Comparison of ENCODE assay signal across 17 cellular contexts in the genomic region with DNA sequence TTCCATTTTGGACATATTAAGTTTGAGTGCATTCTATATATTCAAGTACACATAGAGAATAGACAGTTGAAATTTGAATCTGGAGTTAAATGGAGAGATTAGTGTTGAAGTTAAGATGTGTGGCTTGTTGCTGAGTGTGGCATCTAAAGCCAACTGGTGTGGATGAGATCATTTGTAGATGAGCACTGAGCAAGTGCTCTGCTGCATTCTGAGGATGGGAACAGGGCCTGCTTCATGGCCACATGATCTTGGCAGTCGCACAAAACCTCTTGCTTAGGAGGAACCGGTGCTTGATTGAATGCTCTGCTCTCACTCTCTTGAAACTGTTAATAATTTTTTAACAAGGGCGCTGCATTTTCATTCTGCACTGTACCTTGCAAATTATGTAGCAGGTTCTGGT.
DNase-seq lines count a peak whose midpoint lies in the region; ATAC-seq, FAIRE-seq and TF ChIP-seq lines count a peak whose summit lies in the region.
"Had no signal": no experiment of that assay in that cellular context is flagged by ENCODE, and none has a peak within 500 bp of the region (broad histone marks: within the 10 kb centered on the region; RNA-seq: fewer than 3 reads in every experiment).

No MANE protein-coding gene starts in this region.

- H3K9me3 ChIP-seq in right cardiac atrium (ENCODE audit: control insufficient read depth, low read length) (no peaks in the 10 kb centered on the region), uterus (no peaks in the 10 kb centered on the region), kidney (ENCODE audit: control insufficient read depth in 1 of 2, low read length in 2 of 2) (no peaks in the 10 kb centered on the region)

- H3K4me3 ChIP-seq in right cardiac atrium (ENCODE audit: low read length) (no peak overlapping the region), uterus (no peak overlapping the region), kidney (ENCODE audit: low read length in 2 of 2) (no peak overlapping the region)
- H3K4me3 ChIP-seq: K562, PC-9 had no signal

- TF ChIP-seq CTCF in uterus (IDR thresholded peaks at IDR 0.05) (no peak), kidney (IDR thresholded peaks at IDR 0.05; ENCODE audit: borderline replicate concordance, extremely low read depth, insufficient read depth) (no peak)

- H3K36me3 ChIP-seq in uterus (no peaks in the 10 kb centered on the region), kidney (ENCODE audit: control insufficient read depth in 1 of 2, insufficient read depth in 2 of 2, low read length in 2 of 2) (no peaks in the 10 kb centered on the region)

- H3K9ac ChIP-seq in kidney (ENCODE audit: low read length in 2 of 2): no peak overlapping the region

- H3K4me1 ChIP-seq in right cardiac atrium (ENCODE audit: control insufficient read depth, insufficient read depth, low read length) (no peaks in the 10 kb centered on the region), uterus (no peaks in the 10 kb centered on the region), kidney (ENCODE audit: control insufficient read depth in 1 of 2, insufficient read depth in 1 of 2, low read depth in 1 of 2, low read length in 2 of 2) (no peaks in the 10 kb centered on the region)

- DNase-seq in left ventricle myocardium superior (no peak), right cardiac atrium (no peak), fibroblast of peridontal ligament (ENCODE audit: extremely low read depth) (peak; percentile 40), myocyte (ENCODE audit: low read depth) (peak; percentile 95), uterus (peak; percentile 31 to 36), kidney (no peak), mucosa of gallbladder (ENCODE audit: low spot score) (no peak), NCI-H524 treated with DMSO at 0.1 percent for 48 hours (lab: John Stamatoyannopoulos, UW) (no peak)
- DNase-seq: 8988T, DMS 273 treated with DMSO at 0.1 percent for 48 hours, HFFc6, NCI-H1092, NCI-H446, NCI-H774, PC-9 had no signal

- no peak for FAIRE-seq in kidney (lab: Jason Lieb, UNC)
- FAIRE-seq: H1, K562 had no signal

- intact Hi-C loops in left ventricle myocardium superior (cut with micrococcal nuclease) (no loop called here), right cardiac atrium (cut with DNase I) (no loop called here), uterus (cut with DNase I; ENCODE audit: low total_unique reads) (no loop called here), kidney (cut with DNase I) (no loop called here)

- ATAC-seq in left ventricle myocardium superior (peak; percentile 69), right cardiac atrium (no peak)
- ATAC-seq: K562 had no signal

- no peak overlapping the region for H3K27ac ChIP-seq in right cardiac atrium (ENCODE audit: low read length)
- H3K27ac ChIP-seq in uterus: peak overlapping the region in 1 of 2 donors; percentile 18
- no peak overlapping the region for H3K27ac ChIP-seq in kidney (ENCODE audit: low read depth in 2 of 2, low read length in 2 of 2)
- H3K27ac ChIP-seq: PC-9 had no signal

- TF ChIP-seq POLR2A in uterus (IDR thresholded peaks at IDR 0.05): no peak

- WGBS in right cardiac atrium: 71% methylated on average over 3 of the region's 3 CpGs

- H3K27me3 ChIP-seq in right cardiac atrium (ENCODE audit: control insufficient read depth, insufficient read depth): no peaks in the 10 kb centered on the region
- no peaks in the 10 kb centered on the region for H3K27me3 ChIP-seq in uterus

Comparison
In these comparisons a context has a peak if more than half of its experiments do, and no peak if none do; other contexts are left out.
1. DNase-seq: peak in fibroblast of peridontal ligament (single experiment), myocyte (single experiment) and uterus (2 of 2); none in left ventricle myocardium superior (single experiment), right cardiac atrium (0 of 3), kidney (single experiment), mucosa of gallbladder (single experiment) and NCI-H524 treated with DMSO at 0.1 percent for 48 hours (single experiment).